ENCODE assay signal across 12 cellular contexts in the genomic region with DNA sequence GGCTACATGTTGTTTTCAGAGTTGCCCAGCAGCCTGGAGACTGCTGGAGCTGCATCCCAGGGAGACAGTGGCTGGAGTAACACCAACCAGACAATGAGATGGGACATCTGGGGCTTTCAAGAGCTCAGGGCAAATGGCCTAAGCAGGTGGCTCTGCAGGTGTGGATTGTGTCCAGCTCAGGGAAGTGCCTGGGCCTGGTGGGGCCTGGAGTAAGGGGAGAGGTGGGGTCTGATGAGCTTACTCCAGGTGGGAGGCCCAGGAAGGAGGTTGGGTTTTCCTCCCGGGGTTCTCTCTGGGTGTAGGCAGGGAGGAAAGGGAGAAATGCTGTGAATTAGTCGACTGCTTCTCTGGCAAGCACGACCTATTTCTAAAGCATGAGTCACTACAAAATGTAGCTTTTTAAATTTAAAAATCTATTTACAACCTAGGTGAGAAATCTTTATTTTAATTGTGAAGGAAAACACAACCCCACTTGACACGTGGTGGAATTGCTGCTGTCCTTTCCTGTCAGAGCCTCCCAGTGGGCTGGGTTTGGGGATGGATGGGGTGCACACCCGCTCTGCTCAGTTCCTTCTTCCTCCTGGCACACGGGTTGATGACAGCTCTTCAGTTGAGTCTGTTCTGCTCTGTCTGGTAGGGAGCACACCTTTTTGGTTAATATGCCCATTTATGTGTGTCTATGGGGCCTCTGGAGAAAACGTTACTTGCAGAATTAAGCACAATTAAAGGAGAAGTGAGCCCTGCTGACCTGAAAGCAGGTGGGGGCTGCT.
DNase-seq lines count a peak whose midpoint lies in the region; ATAC-seq and TF ChIP-seq lines count a peak whose summit lies in the region.
"Had no signal": no experiment of that assay in that cellular context is flagged by ENCODE, and none has a peak within 500 bp of the region (broad histone marks: within the 10 kb centered on the region; RNA-seq: fewer than 3 reads in every experiment).

No MANE protein-coding gene starts in this region.

- peaks cover 58% of the 10 kb centered on the region for H3K27me3 Mint-ChIP-seq in activated naive CD4-positive, alpha-beta T cell treated with anti-CD3 and anti-CD28 coated beads for 36 hours (ENCODE audit: low read depth)

- no peak for TF ChIP-seq CTCF in RWPE1 (conservative IDR thresholded peaks at IDR 0.05; ENCODE audit: low read depth)

- DNase-seq in activated naive CD4-positive, alpha-beta T cell treated with anti-CD3 and anti-CD28 coated beads for 36 hours, result peak; percentile 25
- no peak for DNase-seq in activated naive CD4-positive, alpha-beta T cell treated with anti-CD3 and anti-CD28 coated beads, Interleukin-2, amount 50 U/mL, for 72 hours (ENCODE audit: low spot score in 2 of 2)
- DNase-seq in RWPE1 (ENCODE audit: low spot score) (no peak), fibroblast of peridontal ligament (ENCODE audit: extremely low read depth) (peak; percentile 48), superior temporal gyrus (ENCODE audit: extremely low spot score) (peak; percentile 45), ecto neural progenitor cell (ENCODE audit: low spot score) (no peak), HEK293T (ENCODE audit: extremely low spot score) (no peak)
- DNase-seq: NCI-H1436, NCI-H524, uterus had no signal

- no peaks in the 10 kb centered on the region for H3K9me3 Mint-ChIP-seq in activated naive CD4-positive, alpha-beta T cell treated with anti-CD3 and anti-CD28 coated beads for 36 hours
- H3K9me3 Mint-ChIP-seq in activated naive CD4-positive, alpha-beta T cell treated with anti-CD3 and anti-CD28 coated beads, Interleukin-2, amount 50 U/mL, for 72 hours, result no peaks in the 10 kb centered on the region

- H3K4me3 Mint-ChIP-seq in activated naive CD4-positive, alpha-beta T cell treated with anti-CD3 and anti-CD28 coated beads for 36 hours, result no peak overlapping the region

- H3K4me1 Mint-ChIP-seq in activated naive CD4-positive, alpha-beta T cell treated with anti-CD3 and anti-CD28 coated beads for 36 hours (ENCODE audit: low read depth), result peaks cover 41% of the 10 kb centered on the region

- peak overlapping the region; percentile 75 for H3K27ac ChIP-seq in RWPE1

- no peak overlapping the region for H3K27ac Mint-ChIP-seq in activated naive CD4-positive, alpha-beta T cell treated with anti-CD3 and anti-CD28 coated beads for 36 hours
- no peak overlapping the region for H3K27ac Mint-ChIP-seq in activated naive CD4-positive, alpha-beta T cell treated with anti-CD3 and anti-CD28 coated beads, Interleukin-2, amount 50 U/mL, for 72 hours

- CTCF ChIA-PET in activated naive CD4-positive, alpha-beta T cell treated with anti-CD3 and anti-CD28 coated beads for 36 hours (lab: Charles Lee), result interaction anchor here (0.6 kb wide), 1 partner anchor 25 kb away, joined by 5 read pairs; no protein-coding TSS in a partner anchor
- CTCF ChIA-PET in RWPE1 (lab: Yijun Ruan, JAX), result no interaction called here
- CTCF ChIA-PET in HEK293T (lab: Yijun Ruan, JAX), result interaction anchor here (0.6 kb wide), 1 partner anchor 1428 kb away, joined by 3 read pairs; no protein-coding TSS in a partner anchor

- intact Hi-C loops in activated naive CD4-positive, alpha-beta T cell treated with anti-CD3 and anti-CD28 coated beads for 36 hours (cut with micrococcal nuclease), result loop anchor here (10.0 kb wide), 2 partner anchors 256 to 586 kb away; no protein-coding TSS in a partner anchor

- H3K36me3 Mint-ChIP-seq in activated naive CD4-positive, alpha-beta T cell treated with anti-CD3 and anti-CD28 coated beads for 36 hours (ENCODE audit: low read depth), result no peaks in the 10 kb centered on the region
- H3K36me3 Mint-ChIP-seq in activated naive CD4-positive, alpha-beta T cell treated with anti-CD3 and anti-CD28 coated beads, Interleukin-2, amount 50 U/mL, for 72 hours, result peaks cover 0 to 6% of the 10 kb centered on the region in 2 donors

- no peak for ATAC-seq in activated naive CD4-positive, alpha-beta T cell treated with anti-CD3 and anti-CD28 coated beads, Interleukin-2, amount 50 U/mL, for 72 hours
- no peak for ATAC-seq in GM21528 (IDR thresholded peaks at IDR 0.05; ENCODE audit: low FRiP score, unreplicated experiment)
- ATAC-seq: HepG2 had no signal

- POLR2A ChIA-PET in RWPE1 (lab: Yijun Ruan, JAX; ENCODE audit: low non-redundant PET) (no interaction called here), HEK293T (lab: Yijun Ruan, JAX) (no interaction called here)

TF ChIP-seq in HEK293T, 16 proteins besides CTCF, POLR2A, EP300 and RAD21:
- TF ChIP-seq PKNOX1 (IDR thresholded peaks at IDR 0.05), result no peak
- TF ChIP-seq ELF4 (IDR thresholded peaks at IDR 0.05), result no peak
- TF ChIP-seq L3MBTL2 (conservative IDR thresholded peaks at IDR 0.05), result no peak
- no peak for TF ChIP-seq CTBP1 (IDR thresholded peaks at IDR 0.05; ENCODE audit: borderline replicate concordance)
- TF ChIP-seq FOXM1 (IDR thresholded peaks at IDR 0.05; ENCODE audit: borderline replicate concordance), result no peak
- TF ChIP-seq SP1 (IDR thresholded peaks at IDR 0.05), result no peak
- no peak for TF ChIP-seq LEF1 (IDR thresholded peaks at IDR 0.05; ENCODE audit: borderline replicate concordance)
- TF ChIP-seq ARNT (IDR thresholded peaks at IDR 0.05), result no peak

Comparison
In these comparisons a context has a peak if more than half of its experiments do, and no peak if none do; other contexts are left out.
1. DNase-seq: peak in activated naive CD4-positive, alpha-beta T cell treated with anti-CD3 and anti-CD28 coated beads for 36 hours (single experiment), fibroblast of peridontal ligament (single experiment) and superior temporal gyrus (single experiment); none in activated naive CD4-positive, alpha-beta T cell treated with anti-CD3 and anti-CD28 coated beads, Interleukin-2, amount 50 U/mL, for 72 hours (0 of 2), RWPE1 (single experiment), ecto neural progenitor cell (single experiment) and HEK293T (single experiment).